Comparison of ENCODE assay signal across 21 cellular contexts in genomic region chr4:2101346-2102044, GRCh38. TPM values are rescaled to one million over a fixed set of nuclear protein-coding genes. Genes with fewer than 3 reads are reported as not detected.
DNase-seq lines count a peak whose midpoint lies in the region; ATAC-seq and TF ChIP-seq lines count a peak whose summit lies in the region.
"Had no signal": no experiment of that assay in that cellular context is flagged by ENCODE, and none has a peak within 500 bp of the region (broad histone marks: within the 10 kb centered on the region; RNA-seq: fewer than 3 reads in every experiment).

No MANE protein-coding gene starts in this region.

- ATAC-seq in GM21360 (IDR thresholded peaks at IDR 0.05; ENCODE audit: unreplicated experiment): no peak
- ATAC-seq: HepG2, left colon had no signal

- H3K4me3 ChIP-seq in brain microvascular endothelial cell (ENCODE audit: low read depth, low read length) (no peak overlapping the region), kidney epithelial cell (ENCODE audit: low read depth, low read length) (no peak overlapping the region)
- H3K4me3 ChIP-seq: transverse colon had no signal

- H3K27me3 ChIP-seq in brain microvascular endothelial cell (replicated peaks) (no peaks in the 10 kb centered on the region), kidney epithelial cell (ENCODE audit: control insufficient read depth, insufficient read depth, low read length) (no peaks in the 10 kb centered on the region)
- H3K27me3 ChIP-seq: transverse colon had no signal

- no peaks in the 10 kb centered on the region for H3K36me3 ChIP-seq in brain microvascular endothelial cell (replicated peaks)
- no peaks in the 10 kb centered on the region for H3K36me3 ChIP-seq in kidney epithelial cell (ENCODE audit: control insufficient read depth, insufficient read depth, low read length)
- H3K36me3 ChIP-seq: neutrophil, transverse colon had no signal

- DNase-seq in AG08396 (ENCODE audit: low spot score) (peak; percentile 54), M059J (ENCODE audit: low read depth) (peak; percentile 94), brain microvascular endothelial cell (peak; percentile 6), kidney epithelial cell (ENCODE audit: low read depth) (peak; percentile 42), epidermal melanocyte (ENCODE audit: insufficient read length, low spot score) (no peak), HuH-7 (ENCODE audit: low spot score) (no peak), NCI-H82 treated with DMSO at 0.1 percent for 48 hours (lab: John Stamatoyannopoulos, UW; ENCODE audit: unreplicated experiment) (no peak)
- DNase-seq: activated CD4-positive, CD25-positive, alpha-beta regulatory T cell treated with anti-CD3 and anti-CD28 coated beads, Interleukin-2, amount 50 U/mL, for 72 hours; activated naive CD8-positive, alpha-beta T cell treated with anti-CD3 and anti-CD28 coated beads, Interleukin-2, amount 10 ng/mL, durations not matched to agents 7 days and 5 days; caudate nucleus; DMS 273 treated with DMSO at 0.1 percent for 48 hours; hypothalamus; left colon; NCI-H1930; NCI-H510A; stimulated activated naive CD4-positive, alpha-beta T cell treated with Interleukin-2 at 50 U/mL for 16 hours; T-helper 2 cell; transverse colon had no signal

- in situ Hi-C loops in brain microvascular endothelial cell (cut with HindIII; ENCODE audit: low pct_ligation_motif_present, low sequenced_read_pairs): no loop called here

- no peak overlapping the region for H3K27ac ChIP-seq in brain microvascular endothelial cell
- H3K27ac ChIP-seq: neutrophil, transverse colon had no signal

- TF ChIP-seq CTCF in brain microvascular endothelial cell (IDR thresholded peaks at IDR 0.05; ENCODE audit: low read depth, low read length, missing control alignments): no peak
- TF ChIP-seq CTCF in kidney epithelial cell (IDR thresholded peaks at IDR 0.05; ENCODE audit: insufficient read depth, low read length, poor library complexity, severe bottlenecking): no peak

RNA-seq across cellular contexts. Expression of gene NAT8L, which starts 42.4 kb away (rescaled TPM):
- 0.05 TPM in 1 of 2 replicates, not detected in the other for total RNA-seq in M059J (2014; rRNA removed; shearing (Covaris generic))
- 9.0 and 9.4 TPM in 2 replicates for total RNA-seq in kidney epithelial cell

Comparison
In these comparisons a context has a peak if more than half of its experiments do, and no peak if none do; other contexts are left out.
1. DNase-seq: peak in AG08396 (single experiment), M059J (single experiment), brain microvascular endothelial cell (single experiment) and kidney epithelial cell (single experiment); none in epidermal melanocyte (single experiment), HuH-7 (single experiment) and NCI-H82 treated with DMSO at 0.1 percent for 48 hours (single experiment).